8 cellular contexts compared by ENCODE assay signal in genomic region chr4:123587983-123588494, GRCh38.
DNase-seq lines count a peak whose midpoint lies in the region; ATAC-seq and TF ChIP-seq lines count a peak whose summit lies in the region.

No MANE protein-coding gene starts in this region.

- no peaks in the 10 kb centered on the region for H3K9me3 ChIP-seq in left lung

- intact Hi-C loops in left lung (cut with DNase I), result no loop called here

- peak; percentile 41 for DNase-seq in HT1080 (ENCODE audit: low read depth)
- peak in 1 of 2 donors; percentile 32 for DNase-seq in left lung
- no peak for DNase-seq in NCI-H2171 treated with DMSO at 0.1 percent for 48 hours (lab: John Stamatoyannopoulos, UW)
- no peak for DNase-seq in caudate nucleus (lab: John Stamatoyannopoulos, UW)
- DNase-seq in hypothalamus (lab: John Stamatoyannopoulos, UW), result no peak

- TF ChIP-seq CTCF in WI38 (IDR thresholded peaks at IDR 0.05; ENCODE audit: low read depth, low read length) (no peak), left lung (IDR thresholded peaks at IDR 0.05) (no peak)

- peak; percentile 4 for ATAC-seq in GM19372 (IDR thresholded peaks at IDR 0.05; ENCODE audit: low read depth, unreplicated experiment)
- peak; percentile 87 for ATAC-seq in left lung
- no peak for ATAC-seq in HG03460 (IDR thresholded peaks at IDR 0.05; ENCODE audit: unreplicated experiment)

- H3K27me3 ChIP-seq in left lung, result no peaks in the 10 kb centered on the region

- H3K36me3 ChIP-seq in left lung, result no peaks in the 10 kb centered on the region

- H3K4me1 ChIP-seq in left lung, result peaks cover 7 to 18% of the 10 kb centered on the region in 2 donors

- H3K4me3 ChIP-seq in WI38 (ENCODE audit: low read depth, low read length) (0 out of 2 replicates have a peak overlapping the region, but pooled peaks have one; percentile 1), left lung (no peak overlapping the region)

- H3K27ac ChIP-seq in left lung (peak overlapping the region in 1 of 2 donors; percentile 26), caudate nucleus (ENCODE audit: low read depth, low read length) (no peak overlapping the region)
